Comparison of ENCODE assay signal across 17 cellular contexts in genomic region chr10:60396766-60397165, GRCh38. TPM values are rescaled to one million over a fixed set of nuclear protein-coding genes. Genes with fewer than 3 reads are reported as not detected.
A peak's percentile ranks its signal among the peaks of the same experiment; 100 is the strongest.
DNase-seq lines count a peak whose midpoint lies in the region; ATAC-seq, FAIRE-seq and TF ChIP-seq lines count a peak whose summit lies in the region.
"Had no signal": no experiment of that assay in that cellular context is flagged by ENCODE, and none has a peak within 500 bp of the region (broad histone marks: within the 10 kb centered on the region; RNA-seq: fewer than 3 reads in every experiment).

No MANE protein-coding gene starts in this region.

- no peaks in the 10 kb centered on the region for H3K9me3 ChIP-seq in parathyroid adenoma (ENCODE audit: control insufficient read depth, low read length)
- H3K9me3 ChIP-seq: BLaER1 treated with 17β-estradiol and CSF1 and Interleukin-3, amounts not matched to agents 10 nM and 100 nM had no signal

- peaks cover 31% of the 10 kb centered on the region for H3K4me1 ChIP-seq in parathyroid adenoma

- no peaks in the 10 kb centered on the region for H3K36me3 ChIP-seq in parathyroid adenoma (ENCODE audit: control insufficient read depth, insufficient read depth, low read length)
- H3K36me3 ChIP-seq: BLaER1 treated with 17β-estradiol and CSF1 and Interleukin-3, amounts not matched to agents 10 nM and 100 nM had no signal

- H3K4me3 ChIP-seq in fibroblast of the aortic adventitia (ENCODE audit: low read depth, low read length) (no peak overlapping the region), parathyroid adenoma (ENCODE audit: low read depth, low read length) (no peak overlapping the region)
- H3K4me3 ChIP-seq: BLaER1 treated with 17β-estradiol and CSF1 and Interleukin-3, amounts not matched to agents 10 nM and 100 nM had no signal

- no peaks in the 10 kb centered on the region for H3K27me3 ChIP-seq in parathyroid adenoma (ENCODE audit: control insufficient read depth, insufficient read depth, low read length)
- H3K27me3 ChIP-seq: BLaER1 treated with 17β-estradiol and CSF1 and Interleukin-3, amounts not matched to agents 10 nM and 100 nM had no signal

- no peak for TF ChIP-seq POLR2A in GM12892 (IDR thresholded peaks at IDR 0.05; ENCODE audit: low read depth, low read length)

- no peak overlapping the region for H3K4me2 ChIP-seq in parathyroid adenoma (ENCODE audit: low read length)
- H3K4me2 ChIP-seq: BLaER1 treated with 17β-estradiol and CSF1 and Interleukin-3, amounts not matched to agents 10 nM and 100 nM had no signal

- peak; percentile 21 for FAIRE-seq in GM12892 (lab: Jason Lieb, UNC)
- FAIRE-seq: G401.6, GM12891, H1 had no signal

- H3K79me2 ChIP-seq in parathyroid adenoma = no peaks in the 10 kb centered on the region

- H2AFZ ChIP-seq in parathyroid adenoma = peak overlapping the region; percentile 28

- H3K27ac ChIP-seq in parathyroid adenoma = peak overlapping the region; percentile 62
- H3K27ac ChIP-seq: BLaER1 treated with 17β-estradiol and CSF1 and Interleukin-3, amounts not matched to agents 10 nM and 100 nM; HL-60 had no signal

- TF ChIP-seq CTCF in fibroblast of the aortic adventitia (IDR thresholded peaks at IDR 0.05; ENCODE audit: insufficient read depth, low read length) (no peak), parathyroid adenoma (IDR thresholded peaks at IDR 0.05) (no peak)

- DNase-seq in GM12892 (ENCODE audit: insufficient read length) (no peak), amniotic epithelial cell (ENCODE audit: low read depth) (peak; percentile 9), fibroblast of the aortic adventitia (ENCODE audit: low read depth) (peak; percentile 36), hepatic stellate cell (ENCODE audit: low spot score) (no peak), kidney glomerular epithelial cell (lab: John Stamatoyannopoulos, UW) (no peak)
- no peak for DNase-seq in activated naive CD4-positive, alpha-beta T cell treated with anti-CD3 and anti-CD28 coated beads, Interleukin-2, amount 50 U/mL, for 16 hours
- DNase-seq: ACHN; CD4-positive, CD25-positive, alpha-beta regulatory T cell; DMS79 had no signal

- ATAC-seq in HG02763 (IDR thresholded peaks at IDR 0.05; ENCODE audit: unreplicated experiment) = no peak
- ATAC-seq: HCT116 had no signal

- no peak overlapping the region for H3K9ac ChIP-seq in parathyroid adenoma
- H3K9ac ChIP-seq: BLaER1 treated with 17β-estradiol and CSF1 and Interleukin-3, amounts not matched to agents 10 nM and 100 nM had no signal

RNA-seq across cellular contexts. Expression of gene ANK3, which starts 7.1 kb away (rescaled TPM):
- polyA plus RNA-seq in GM12892 (2012; ENCODE audit: missing spikeins) = 1.0 TPM
- 248 and 658 TPM in 2 replicates for total RNA-seq in fibroblast of the aortic adventitia (ENCODE audit: low replicate concordance)

Comparison
In these comparisons a context has a peak if more than half of its experiments do, and no peak if none do; other contexts are left out.
1. DNase-seq: peak in amniotic epithelial cell (single experiment) and fibroblast of the aortic adventitia (single experiment); none in GM12892 (single experiment), activated naive CD4-positive, alpha-beta T cell treated with anti-CD3 and anti-CD28 coated beads, Interleukin-2, amount 50 U/mL, for 16 hours (single experiment), hepatic stellate cell (single experiment) and kidney glomerular epithelial cell (single experiment).